ENCODE assay signal across 17 cellular contexts in genomic region chr2:129179199-129179598, GRCh38.
DNase-seq lines count a peak whose midpoint lies in the region; ATAC-seq and TF ChIP-seq lines count a peak whose summit lies in the region.
"Had no signal": no experiment of that assay in that cellular context is flagged by ENCODE, and none has a peak within 500 bp of the region (broad histone marks: within the 10 kb centered on the region; RNA-seq: fewer than 3 reads in every experiment).

No MANE protein-coding gene starts in this region.

- in situ Hi-C loops in KBM-7 (cut with MboI; ENCODE audit: low pct_unique_long_range_greater_than_20kb, low sequenced_read_pairs) = no loop called here

- no peak for DNase-seq in stimulated activated naive CD8-positive, alpha-beta T cell treated with anti-CD3 and anti-CD28 coated beads, Interleukin-15, amount 100 ng/mL, for 72 hours
- no peak for DNase-seq in stimulated activated naive CD8-positive, alpha-beta T cell treated with anti-CD3 and anti-CD28 coated beads, Interleukin-15, Interleukin-2, amounts not matched to agents 100 U/mL and 50 U/mL, for 24 hours
- no peak for DNase-seq in naive thymus-derived CD4-positive, alpha-beta T cell
- DNase-seq in upper lobe of left lung = peak in 1 of 2 donors; percentile 41
- no peak for DNase-seq in putamen (ENCODE audit: low spot score)
- no peak for DNase-seq in NCI-H82 (lab: John Stamatoyannopoulos, UW)
- no peak for DNase-seq in KBM-7
- DNase-seq: 8988T; CD4-positive, alpha-beta memory T cell; DMS153; DMS79; GDM1; HFFc6 had no signal

- H3K4me1 ChIP-seq in naive thymus-derived CD4-positive, alpha-beta T cell (ENCODE audit: control insufficient read depth in 2 of 2, insufficient read depth in 2 of 2, low read length in 2 of 2) = no peaks in the 10 kb centered on the region
- no peaks in the 10 kb centered on the region for H3K4me1 ChIP-seq in upper lobe of left lung
- H3K4me1 ChIP-seq: BLaER1 had no signal

- POLR2A ChIA-PET in naive thymus-derived CD4-positive, alpha-beta T cell (lab: Charles Lee) = no interaction called here

- H3K27me3 Mint-ChIP-seq in stimulated activated naive CD8-positive, alpha-beta T cell treated with anti-CD3 and anti-CD28 coated beads, Interleukin-15, amount 100 ng/mL, for 72 hours = no peaks in the 10 kb centered on the region
- no peaks in the 10 kb centered on the region for H3K27me3 Mint-ChIP-seq in naive thymus-derived CD4-positive, alpha-beta T cell
- H3K27me3 Mint-ChIP-seq: CD4-positive, alpha-beta memory T cell had no signal

- H3K4me1 Mint-ChIP-seq in stimulated activated naive CD8-positive, alpha-beta T cell treated with anti-CD3 and anti-CD28 coated beads, Interleukin-15, amount 100 ng/mL, for 72 hours = no peaks in the 10 kb centered on the region
- peaks cover 0 to 3% (median 0%) of the 10 kb centered on the region in 7 donors for H3K4me1 Mint-ChIP-seq in naive thymus-derived CD4-positive, alpha-beta T cell
- H3K4me1 Mint-ChIP-seq: CD14-positive monocyte; CD4-positive, alpha-beta memory T cell had no signal

- no peak for TF ChIP-seq CTCF in upper lobe of left lung (IDR thresholded peaks at IDR 0.05)

- H3K36me3 ChIP-seq in naive thymus-derived CD4-positive, alpha-beta T cell (ENCODE audit: control insufficient read depth in 2 of 3, insufficient read depth in 3 of 3, low read length in 3 of 3) = no peaks in the 10 kb centered on the region
- no peaks in the 10 kb centered on the region for H3K36me3 ChIP-seq in upper lobe of left lung
- H3K36me3 ChIP-seq: BLaER1 had no signal

- H3K36me3 Mint-ChIP-seq in naive thymus-derived CD4-positive, alpha-beta T cell = no peaks in the 10 kb centered on the region
- H3K36me3 Mint-ChIP-seq: CD14-positive monocyte; CD4-positive, alpha-beta memory T cell had no signal

- no peak overlapping the region for H3K4me3 Mint-ChIP-seq in stimulated activated naive CD8-positive, alpha-beta T cell treated with anti-CD3 and anti-CD28 coated beads, Interleukin-15, amount 100 ng/mL, for 72 hours
- no peak overlapping the region for H3K4me3 Mint-ChIP-seq in naive thymus-derived CD4-positive, alpha-beta T cell
- H3K4me3 Mint-ChIP-seq: CD14-positive monocyte; CD4-positive, alpha-beta memory T cell; GM23338; HFFc6 had no signal

- no peak for TF ChIP-seq POLR2A in upper lobe of left lung (IDR thresholded peaks at IDR 0.05)

- 94 to 100% methylated on average over 2 of the region's 3 CpGs for WGBS in upper lobe of left lung, 2 donors

- no peak overlapping the region for H3K4me3 ChIP-seq in naive thymus-derived CD4-positive, alpha-beta T cell (ENCODE audit: low read length)
- no peak overlapping the region for H3K4me3 ChIP-seq in upper lobe of left lung
- H3K4me3 ChIP-seq: BLaER1, GM23338 had no signal

- no peak overlapping the region for H3K27ac ChIP-seq in naive thymus-derived CD4-positive, alpha-beta T cell (ENCODE audit: low read depth, low read length)
- no peak overlapping the region for H3K27ac ChIP-seq in upper lobe of left lung
- H3K27ac ChIP-seq: BLaER1 had no signal

- H3K9me3 Mint-ChIP-seq in stimulated activated naive CD8-positive, alpha-beta T cell treated with anti-CD3 and anti-CD28 coated beads, Interleukin-15, amount 100 ng/mL, for 72 hours = no peaks in the 10 kb centered on the region
- peaks cover 0 to 3% (median 0%) of the 10 kb centered on the region in 11 donors for H3K9me3 Mint-ChIP-seq in naive thymus-derived CD4-positive, alpha-beta T cell
- H3K9me3 Mint-ChIP-seq: GM23338 had no signal

- peak; percentile 20 for ATAC-seq in stimulated activated naive CD8-positive, alpha-beta T cell treated with anti-CD3 and anti-CD28 coated beads, Interleukin-15, amount 100 ng/mL, for 72 hours
- ATAC-seq in stimulated activated naive CD8-positive, alpha-beta T cell treated with anti-CD3 and anti-CD28 coated beads, Interleukin-15, Interleukin-2, amounts not matched to agents 100 U/mL and 50 U/mL, for 24 hours = no peak
- peak; percentile 10 for ATAC-seq in naive thymus-derived CD4-positive, alpha-beta T cell
- ATAC-seq in upper lobe of left lung (ENCODE audit: low FRiP score in 2 of 2) = peak; percentile 25 to 65
- ATAC-seq: GM23338, HCT116 had no signal

- H3K27me3 ChIP-seq in naive thymus-derived CD4-positive, alpha-beta T cell (ENCODE audit: control insufficient read depth in 2 of 2, insufficient read depth in 2 of 2, low read length in 2 of 2) = no peaks in the 10 kb centered on the region
- H3K27me3 ChIP-seq in upper lobe of left lung = no peaks in the 10 kb centered on the region
- H3K27me3 ChIP-seq: BLaER1 had no signal

- H3K27ac Mint-ChIP-seq in stimulated activated naive CD8-positive, alpha-beta T cell treated with anti-CD3 and anti-CD28 coated beads, Interleukin-15, amount 100 ng/mL, for 72 hours = no peak overlapping the region
- H3K27ac Mint-ChIP-seq in naive thymus-derived CD4-positive, alpha-beta T cell = no peak overlapping the region
- H3K27ac Mint-ChIP-seq: CD14-positive monocyte; CD4-positive, alpha-beta memory T cell; GM23338; HFFc6 had no signal

- intact Hi-C loops in naive thymus-derived CD4-positive, alpha-beta T cell (cut with micrococcal nuclease) = no loop called here

- no peaks in the 10 kb centered on the region for H3K9me3 ChIP-seq in naive thymus-derived CD4-positive, alpha-beta T cell (ENCODE audit: control insufficient read depth in 2 of 3, low read length in 3 of 3)
- H3K9me3 ChIP-seq in upper lobe of left lung = no peaks in the 10 kb centered on the region
- H3K9me3 ChIP-seq: BLaER1 had no signal

- CTCF ChIA-PET in naive thymus-derived CD4-positive, alpha-beta T cell (lab: Charles Lee) = no interaction called here

- TF ChIP-seq EP300 in upper lobe of left lung (IDR thresholded peaks at IDR 0.05) = no peak
